16 cellular contexts compared by ENCODE assay signal in the genomic region with DNA sequence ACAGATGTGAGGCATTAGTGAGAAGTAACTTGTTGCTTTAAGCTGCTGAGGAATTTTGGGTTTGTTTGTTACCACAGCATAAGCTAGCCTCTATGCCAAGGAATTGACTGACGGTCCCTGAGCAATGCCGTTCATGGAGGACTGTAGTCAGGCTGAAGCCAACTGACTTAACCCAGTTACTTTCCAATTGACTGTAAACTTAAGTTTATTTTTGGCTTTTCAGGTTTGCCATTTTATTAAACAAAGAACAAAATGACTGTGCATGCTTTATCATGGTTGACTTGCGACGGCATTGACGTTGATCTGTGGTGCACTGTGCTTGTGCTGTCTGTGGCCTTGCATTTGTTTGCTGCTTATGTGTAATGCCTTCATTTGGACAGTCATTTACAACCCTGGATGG. TPM values are rescaled to one million over a fixed set of nuclear protein-coding genes. Genes with fewer than 3 reads are reported as not detected.
DNase-seq lines count a peak whose midpoint lies in the region; ATAC-seq and TF ChIP-seq lines count a peak whose summit lies in the region.
"Had no signal": no experiment of that assay in that cellular context is flagged by ENCODE, and none has a peak within 500 bp of the region (broad histone marks: within the 10 kb centered on the region; RNA-seq: fewer than 3 reads in every experiment).

No MANE protein-coding gene starts in this region.

- no peaks in the 10 kb centered on the region for H3K79me2 ChIP-seq in neural progenitor cell (ENCODE audit: low read depth)

- no peaks in the 10 kb centered on the region for H4K20me1 ChIP-seq in neural progenitor cell (ENCODE audit: low read depth)

- H3K27me3 Mint-ChIP-seq in neural progenitor cell (ENCODE audit: insufficient read depth, low read depth): no peaks in the 10 kb centered on the region

- H3K27me3 ChIP-seq in neural progenitor cell: no peaks in the 10 kb centered on the region
- H3K27me3 ChIP-seq in upper lobe of right lung: no peaks in the 10 kb centered on the region

- no peak overlapping the region for H3K27ac Mint-ChIP-seq in neural progenitor cell
- H3K27ac Mint-ChIP-seq: activated T-cell treated with anti-CD3 and anti-CD28 coated beads, Interleukin-2, amount 50 U/mL, for 24 hours; WTC11 had no signal

- peak; percentile 51 for DNase-seq in neural progenitor cell (ENCODE audit: low spot score)
- DNase-seq in SW480 (ENCODE audit: low spot score): no peak
- no peak for DNase-seq in NCI-H1105 treated with DMSO at 0.1 percent for 48 hours (lab: John Stamatoyannopoulos, UW)
- no peak for DNase-seq in upper lobe of right lung
- DNase-seq: activated T-cell treated with anti-CD3 and anti-CD28 coated beads, Interleukin-2, amount 50 U/mL, for 24 hours; KG1; midbrain; NCI-H1436 had no signal

- ATAC-seq in GM19023 (IDR thresholded peaks at IDR 0.05; ENCODE audit: unreplicated experiment) (peak; percentile 87), GM21723 (IDR thresholded peaks at IDR 0.05; ENCODE audit: unreplicated experiment) (peak; percentile 81), HG03095 (IDR thresholded peaks at IDR 0.05; ENCODE audit: unreplicated experiment) (peak; percentile 82), HG03097 (IDR thresholded peaks at IDR 0.05; ENCODE audit: low FRiP score, unreplicated experiment) (no peak), upper lobe of right lung (no peak)
- ATAC-seq: Panc1, WTC11 had no signal

- H3K36me3 ChIP-seq in neural progenitor cell (no peaks in the 10 kb centered on the region), upper lobe of right lung (no peaks in the 10 kb centered on the region)

- TF ChIP-seq CTCF in neural progenitor cell (IDR thresholded peaks at IDR 0.05): no peak
- no peak for TF ChIP-seq CTCF in upper lobe of right lung (IDR thresholded peaks at IDR 0.05)

- H3K4me3 ChIP-seq in neural progenitor cell (no peak overlapping the region), upper lobe of right lung (no peak overlapping the region)
- H3K4me3 ChIP-seq: skin epidermis had no signal

- H3K9me3 Mint-ChIP-seq in neural progenitor cell: no peaks in the 10 kb centered on the region
- H3K9me3 Mint-ChIP-seq: activated T-cell treated with anti-CD3 and anti-CD28 coated beads, Interleukin-2, amount 50 U/mL, for 24 hours had no signal

- intact Hi-C loops in upper lobe of right lung (cut with DNase I): no loop called here

- no peaks in the 10 kb centered on the region for H3K4me1 Mint-ChIP-seq in neural progenitor cell

- H3K9ac ChIP-seq in neural progenitor cell: no peak overlapping the region

- no peak overlapping the region for H3K4me2 ChIP-seq in neural progenitor cell

- H3K4me3 Mint-ChIP-seq in neural progenitor cell: no peak overlapping the region
- H3K4me3 Mint-ChIP-seq: activated T-cell treated with anti-CD3 and anti-CD28 coated beads, Interleukin-2, amount 50 U/mL, for 24 hours; WTC11 had no signal

- H3K4me1 ChIP-seq in neural progenitor cell (no peaks in the 10 kb centered on the region), upper lobe of right lung (no peaks in the 10 kb centered on the region)

- H2AFZ ChIP-seq in neural progenitor cell (replicated peaks): no peak overlapping the region

- no peaks in the 10 kb centered on the region for H3K9me3 ChIP-seq in neural progenitor cell (ENCODE audit: low read depth)
- H3K9me3 ChIP-seq in upper lobe of right lung: no peaks in the 10 kb centered on the region

- no peak overlapping the region for H3K27ac ChIP-seq in neural progenitor cell
- no peak overlapping the region for H3K27ac ChIP-seq in upper lobe of right lung
- H3K27ac ChIP-seq: C4-2B had no signal

- H3F3A ChIP-seq in neural progenitor cell (ENCODE audit: low read depth): no peaks in the 10 kb centered on the region

- no peaks in the 10 kb centered on the region for H3K36me3 Mint-ChIP-seq in neural progenitor cell

RNA-seq across cellular contexts. Expression of a gene that starts 53.5 kb away (rescaled TPM):
- total RNA-seq in neural progenitor cell (ENCODE audit: low replicate concordance) (22.1 and 26.6 TPM in 2 replicates), upper lobe of right lung (36.5 TPM)

RNA-seq across cellular contexts. Expression of a gene that starts 53.7 kb away (rescaled TPM):
- total RNA-seq in neural progenitor cell (ENCODE audit: low replicate concordance): 34.7 and 55.6 TPM in 2 replicates
- total RNA-seq in upper lobe of right lung: 26.3 TPM

Comparison
In these comparisons a context has a peak if more than half of its experiments do, and no peak if none do; other contexts are left out.
1. ATAC-seq: peak in GM19023 (single experiment), GM21723 (single experiment) and HG03095 (single experiment); none in HG03097 (single experiment) and upper lobe of right lung (single experiment).